18 cellular contexts compared by ENCODE assay signal in the genomic region with DNA sequence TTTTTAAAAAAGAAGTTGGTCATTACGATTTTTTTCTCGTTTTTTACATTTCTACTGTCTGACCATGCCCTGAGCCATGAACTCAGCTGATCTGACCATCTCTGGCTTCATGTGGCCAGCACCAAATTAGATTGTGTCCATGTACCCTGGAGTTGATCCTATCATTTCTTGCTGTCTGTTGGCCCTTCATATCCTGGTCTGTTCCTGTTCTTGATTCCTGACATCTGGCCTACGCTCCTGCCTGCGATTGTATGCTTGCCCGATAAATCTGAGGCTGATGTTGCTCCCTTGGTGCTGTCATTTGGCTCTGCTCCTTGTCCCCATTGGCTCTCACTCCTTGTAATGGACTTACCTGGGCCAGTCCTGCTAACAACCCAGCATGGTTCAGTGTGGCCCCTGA.
"Had no signal": no experiment of that assay in that cellular context is flagged by ENCODE, and none has a peak within 500 bp of the region (broad histone marks: within the 10 kb centered on the region; RNA-seq: fewer than 3 reads in every experiment).

No MANE protein-coding gene starts in this region.

- H3K27me3 ChIP-seq: cardiac muscle cell, dorsolateral prefrontal cortex, gastrocnemius medialis, heart right ventricle, transverse colon, vagina had no signal

- H3K9me3 ChIP-seq: gastrocnemius medialis, heart right ventricle, transverse colon, vagina had no signal

- H3K9me3 Mint-ChIP-seq: activated naive CD4-positive, alpha-beta T cell treated with anti-CD3 and anti-CD28 coated beads, Interleukin-2, amount 50 U/mL, for 24 hours; activated T-cell treated with anti-CD3 and anti-CD28 coated beads, Interleukin-2, amount 50 U/mL, for 72 hours had no signal

- H3K4me1 ChIP-seq: gastrocnemius medialis, transverse colon had no signal

- H3K36me3 Mint-ChIP-seq: activated naive CD4-positive, alpha-beta T cell treated with anti-CD3 and anti-CD28 coated beads, Interleukin-2, amount 50 U/mL, for 24 hours; natural killer cell treated with Interleukin-12 subunit alpha and Interleukin-12 subunit beta and Interleukin-15 and Interleukin-18, amount 100 ng/mL, for 72 hours had no signal

- H3K4me1 Mint-ChIP-seq: activated naive CD4-positive, alpha-beta T cell treated with anti-CD3 and anti-CD28 coated beads, Interleukin-2, amount 50 U/mL, for 24 hours had no signal

- H3K4me3 Mint-ChIP-seq: activated naive CD4-positive, alpha-beta T cell treated with anti-CD3 and anti-CD28 coated beads, Interleukin-2, amount 50 U/mL, for 24 hours; activated T-cell treated with anti-CD3 and anti-CD28 coated beads, Interleukin-2, amount 50 U/mL, for 72 hours; natural killer cell treated with Interleukin-12 subunit alpha and Interleukin-12 subunit beta and Interleukin-15 and Interleukin-18, amount 100 ng/mL, for 72 hours had no signal

- H3K27ac ChIP-seq: cardiac muscle cell, dorsolateral prefrontal cortex, epithelial cell of prostate, gastrocnemius medialis, transverse colon, vagina, WERI-Rb-1 had no signal

- H3K4me3 ChIP-seq: cardiac muscle cell, dorsolateral prefrontal cortex, gastrocnemius medialis, heart right ventricle, transverse colon, vagina had no signal

- H3K36me3 ChIP-seq: cardiac muscle cell, gastrocnemius medialis, heart right ventricle, transverse colon, vagina, WERI-Rb-1 had no signal

- ATAC-seq: activated T-cell treated with anti-CD3 and anti-CD28 coated beads, Interleukin-2, amount 50 U/mL, for 72 hours; gastrocnemius medialis; natural killer cell treated with Interleukin-12 subunit alpha and Interleukin-12 subunit beta and Interleukin-15 and Interleukin-18, amount 100 ng/mL, for 72 hours; stimulated activated naive CD8-positive, alpha-beta T cell treated with anti-CD3 and anti-CD28 coated beads, Interleukin-15, Interleukin-2, amounts not matched to agents 100 U/mL and 50 U/mL, for 24 hours had no signal

- DNase-seq: activated CD4-positive, alpha-beta T cell treated with anti-CD3 and anti-CD28 coated beads for 1 hour; activated CD4-positive, alpha-beta T cell treated with anti-CD3 and anti-CD28 coated beads, Interleukin-2, amount 50 U/mL, for 4 hours; activated effector memory CD4-positive, alpha-beta T cell treated with anti-CD3 and anti-CD28 coated beads, Interleukin-2, amount 50 U/mL, for 16 hours; activated T-cell treated with anti-CD3 and anti-CD28 coated beads, Interleukin-2, amount 50 U/mL, for 72 hours; dorsolateral prefrontal cortex; gastrocnemius medialis; heart right ventricle; posterior cingulate gyrus; retina; stimulated activated CD4-positive, alpha-beta T cell treated with anti-CD3 and anti-CD28 coated beads, Interleukin-2, amount 100 ng/mL, for 24 hours; stimulated activated naive CD8-positive, alpha-beta T cell treated with anti-CD3 and anti-CD28 coated beads, Interleukin-15, Interleukin-2, amounts not matched to agents 100 U/mL and 50 U/mL, for 24 hours; transverse colon; WERI-Rb-1 had no signal

- H3K27ac Mint-ChIP-seq: activated naive CD4-positive, alpha-beta T cell treated with anti-CD3 and anti-CD28 coated beads, Interleukin-2, amount 50 U/mL, for 24 hours; activated T-cell treated with anti-CD3 and anti-CD28 coated beads, Interleukin-2, amount 50 U/mL, for 72 hours; natural killer cell treated with Interleukin-12 subunit alpha and Interleukin-12 subunit beta and Interleukin-15 and Interleukin-18, amount 100 ng/mL, for 72 hours had no signal
